In the genomic region with DNA sequence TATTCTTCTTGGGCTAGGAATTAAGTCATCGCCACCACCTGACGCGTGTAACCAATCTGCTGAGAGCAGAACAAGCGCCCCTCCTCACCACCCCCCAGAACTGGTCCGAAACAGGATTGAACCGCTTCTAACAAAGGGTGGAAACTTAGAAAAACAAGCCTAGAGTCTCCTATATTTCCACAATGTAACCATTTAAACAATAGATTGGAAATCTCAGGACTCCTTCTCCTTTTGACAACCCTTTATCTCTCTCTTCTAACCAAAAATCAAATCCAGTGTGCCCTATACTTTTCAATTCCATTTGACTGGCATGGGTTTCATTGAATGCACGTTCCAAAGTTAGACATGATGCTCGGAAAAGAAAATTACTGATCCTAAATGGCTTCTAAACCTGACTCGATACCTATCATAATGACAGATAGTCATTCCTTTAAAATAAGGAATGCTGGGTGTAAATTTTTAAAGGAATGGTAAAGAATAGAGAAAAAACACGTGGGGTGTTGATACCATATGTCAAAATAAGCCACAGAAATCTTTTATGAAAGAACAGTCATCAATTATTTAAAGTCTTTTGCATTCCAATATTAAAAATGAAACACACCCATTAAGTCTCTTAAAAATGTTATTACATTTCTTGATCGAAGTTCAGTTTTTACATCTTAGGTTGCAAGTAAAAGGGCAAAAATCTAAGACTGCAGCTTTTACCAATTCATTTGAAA, we compare ENCODE assay signal across 8 cellular contexts. TPM values are rescaled to one million over a fixed set of nuclear protein-coding genes. Genes with fewer than 3 reads are reported as not detected.
DNase-seq lines count a peak whose midpoint lies in the region; TF ChIP-seq lines count a peak whose summit lies in the region.

No MANE protein-coding gene starts in this region.

- DNase-seq in activated gamma-delta T cell treated with Interleukin-2 at 50 U/mL for 16 hours (peak; percentile 74), activated gamma-delta T cell (lab: John Stamatoyannopoulos, UW) (no peak), HUDEP-2 (lab: John Stamatoyannopoulos, UW; ENCODE audit: unreplicated experiment in 76 of 76) (peak in 64 of 76 experiments; percentile 2 to 65 (median 34)), OCI-M1 (lab: John Stamatoyannopoulos, UW) (peak; percentile 93), esophagus muscularis mucosa (ENCODE audit: extremely low spot score) (no peak), myocyte (ENCODE audit: low read depth) (peak; percentile 92)
- DNase-seq in activated T-cell treated with anti-CD3 and anti-CD28 coated beads, Interleukin-2, amount 50 U/mL, for 24 hours, result peak; percentile 72
- DNase-seq in stimulated activated CD8-positive, alpha-beta memory T cell treated with anti-CD3 and anti-CD28 coated beads, Interleukin-7, amount 100 ng/mL, for 24 hours (ENCODE audit: low read depth), result peak; percentile 41

- TF ChIP-seq POLR2A in esophagus muscularis mucosa (IDR thresholded peaks at IDR 0.05; ENCODE audit: low read depth), result no peak

- no peaks in the 10 kb centered on the region for H3K27me3 Mint-ChIP-seq in activated T-cell treated with anti-CD3 and anti-CD28 coated beads, Interleukin-2, amount 50 U/mL, for 24 hours

- H3K36me3 ChIP-seq in esophagus muscularis mucosa, result peaks cover 0 to 3% (median 0%) of the 10 kb centered on the region in 4 donors

- TF ChIP-seq EP300 in esophagus muscularis mucosa (IDR thresholded peaks at IDR 0.05), result no peak

- H3K9me3 Mint-ChIP-seq in activated T-cell treated with anti-CD3 and anti-CD28 coated beads, Interleukin-2, amount 50 U/mL, for 24 hours, result no peaks in the 10 kb centered on the region

- H3K9me3 ChIP-seq in esophagus muscularis mucosa, result no peaks in the 10 kb centered on the region

- peak overlapping the region; percentile 93 for H3K4me3 Mint-ChIP-seq in activated T-cell treated with anti-CD3 and anti-CD28 coated beads, Interleukin-2, amount 50 U/mL, for 24 hours

- under 1% methylated on average over 11 of the region's 11 CpGs for WGBS in esophagus muscularis mucosa

- H3K27ac Mint-ChIP-seq in activated T-cell treated with anti-CD3 and anti-CD28 coated beads, Interleukin-2, amount 50 U/mL, for 24 hours, result peak overlapping the region; percentile 99

- H3K4me1 Mint-ChIP-seq in activated T-cell treated with anti-CD3 and anti-CD28 coated beads, Interleukin-2, amount 50 U/mL, for 24 hours (ENCODE audit: low read depth), result peaks cover 33% of the 10 kb centered on the region

- H3K4me3 ChIP-seq in esophagus muscularis mucosa, result peak overlapping the region; percentile 69 to 85 (median 71)

- intact Hi-C loops in esophagus muscularis mucosa (cut with DNase I), result loop anchor here (2.0 to 5.0 kb wide), 4 partner anchors 69 to 230 kb away; no protein-coding TSS in a partner anchor

- TF ChIP-seq CTCF in esophagus muscularis mucosa (IDR thresholded peaks at IDR 0.05), result no peak

- peaks cover 17 to 33% (median 32%) of the 10 kb centered on the region in 4 donors for H3K4me1 ChIP-seq in esophagus muscularis mucosa

- H3K36me3 Mint-ChIP-seq in activated T-cell treated with anti-CD3 and anti-CD28 coated beads, Interleukin-2, amount 50 U/mL, for 24 hours (ENCODE audit: low read depth), result peaks cover 46% of the 10 kb centered on the region

- no peaks in the 10 kb centered on the region for H3K27me3 ChIP-seq in esophagus muscularis mucosa

- H3K27ac ChIP-seq in esophagus muscularis mucosa (replicated peaks in 1 of 4), result peak overlapping the region; percentile 90 to 99 (median 94)

RNA-seq across cellular contexts. Expression of gene ARRDC3, which starts 1.2 kb away (rescaled TPM):
- total RNA-seq in esophagus muscularis mucosa, result 10 to 100 TPM; 37.0 to 58.2 (median 43.1) TPM
- total RNA-seq in myocyte, result 46.9 and 53.0 TPM in 2 replicates
- 7.8 TPM for polyA plus RNA-seq in myocyte (2012)

Comparison
In these comparisons a context has a peak if more than half of its experiments do, and no peak if none do; other contexts are left out.
1. DNase-seq: peak in activated gamma-delta T cell treated with Interleukin-2 at 50 U/mL for 16 hours (single experiment), HUDEP-2 (64 of 76), OCI-M1 (single experiment), activated T-cell treated with anti-CD3 and anti-CD28 coated beads, Interleukin-2, amount 50 U/mL, for 24 hours (single experiment), myocyte (single experiment) and stimulated activated CD8-positive, alpha-beta memory T cell treated with anti-CD3 and anti-CD28 coated beads, Interleukin-7, amount 100 ng/mL, for 24 hours (single experiment); none in activated gamma-delta T cell (single experiment) and esophagus muscularis mucosa (single experiment).